Comparison of ENCODE assay signal across 16 cellular contexts in the genomic region with DNA sequence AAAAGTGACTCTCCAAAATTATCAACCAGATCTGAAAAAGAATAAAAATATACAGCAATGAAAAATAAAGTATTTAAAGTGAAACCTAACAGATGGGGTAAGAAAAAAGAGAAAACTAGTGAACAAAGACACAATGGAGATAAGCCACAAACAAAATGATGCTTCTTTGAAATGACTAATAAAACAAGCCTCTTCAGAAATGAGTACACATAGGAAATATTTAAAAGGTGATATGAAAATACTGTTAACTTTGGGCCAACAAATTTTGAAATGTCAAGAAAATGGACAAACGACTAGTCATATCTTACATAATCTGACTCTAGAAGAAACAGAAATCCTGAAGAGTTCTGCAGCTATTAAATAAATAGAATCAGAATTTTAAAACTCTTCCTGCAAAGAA.
"Had no signal": no experiment of that assay in that cellular context is flagged by ENCODE, and none has a peak within 500 bp of the region (broad histone marks: within the 10 kb centered on the region; RNA-seq: fewer than 3 reads in every experiment).

No MANE protein-coding gene starts in this region.

- ATAC-seq: PC-3 had no signal

- H3K9ac ChIP-seq: SK-N-SH had no signal

- DNase-seq: KG1, NCI-H1092, NCI-H1105 treated with DMSO at 0.1 percent for 48 hours, NCI-H1417 treated with DMSO at 0.1 percent for 48 hours, NCI-H146, NCI-H1694 treated with DMSO at 0.1 percent for 48 hours, NCI-H1930, NCI-H2081, NCI-H2107, NCI-H524 treated with DMSO at 0.1 percent for 48 hours, NCI-H69, NCI-H774, SHP77 had no signal

- H3K9me2 ChIP-seq: SK-N-SH had no signal

- H3K27ac ChIP-seq: RWPE1 had no signal

- H3K9me3 ChIP-seq: SK-N-SH had no signal

- H3K4me2 ChIP-seq: SK-N-SH had no signal
